ENCODE assay signal across 22 cellular contexts in the genomic region with DNA sequence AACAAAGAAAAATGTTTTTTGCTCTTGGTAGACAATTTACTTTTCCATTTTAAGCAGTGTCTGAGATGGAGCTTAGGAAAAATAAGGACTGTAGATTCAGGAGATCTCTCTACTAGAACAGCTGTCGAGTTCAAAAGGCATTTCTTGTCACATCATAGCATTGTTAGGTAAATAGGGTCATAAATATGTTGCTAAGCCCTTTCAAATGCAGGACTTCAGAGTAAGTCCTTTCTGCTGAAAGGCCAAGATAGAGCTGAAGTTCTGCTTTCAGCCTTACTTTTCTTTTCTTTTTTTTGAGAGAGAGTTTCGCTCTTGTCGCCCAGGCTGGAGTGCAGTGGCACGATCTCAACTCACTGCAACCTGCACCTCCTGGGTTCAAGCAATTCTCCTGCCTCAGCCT.
"Had no signal": no experiment of that assay in that cellular context is flagged by ENCODE, and none has a peak within 500 bp of the region (broad histone marks: within the 10 kb centered on the region; RNA-seq: fewer than 3 reads in every experiment).

No MANE protein-coding gene starts in this region.

- H3K9ac ChIP-seq: SK-N-SH had no signal

- H3K4me3 ChIP-seq: cardiac muscle cell, Peyer's patch, SJCRH30 had no signal

- H3K36me3 ChIP-seq: brain microvascular endothelial cell had no signal

- ATAC-seq: activated CD4-positive, CD25-positive, alpha-beta regulatory T cell treated with anti-CD3 and anti-CD28 coated beads, Interleukin-2, amount 50 U/mL, for 24 hours; activated CD8-positive, alpha-beta memory T cell treated with anti-CD3 and anti-CD28 coated beads, Interleukin-2, amount 10 ng/mL, durations not matched to agents 7 days and 5 days had no signal

- DNase-seq: activated CD4-positive, alpha-beta T cell treated with anti-CD3 and anti-CD28 coated beads for 4 hours; activated CD8-positive, alpha-beta memory T cell treated with anti-CD3 and anti-CD28 coated beads, Interleukin-2, amount 10 ng/mL, durations not matched to agents 7 days and 5 days; activated effector memory CD4-positive, alpha-beta T cell treated with anti-CD3 and anti-CD28 coated beads, Interleukin-2, amount 50 U/mL, for 16 hours; activated naive CD4-positive, alpha-beta T cell treated with Interleukin-2 at 50 U/mL for 16 hours; activated naive CD8-positive, alpha-beta T cell treated with anti-CD3 and anti-CD28 coated beads for 36 hours; activated T-cell treated with anti-CD3 and anti-CD28 coated beads, Interleukin-2, amount 50 U/mL, for 24 hours; brain microvascular endothelial cell; KG1; NCI-H1048; NCI-H146; NCI-H187 treated with DMSO at 0.1 percent for 48 hours; NCI-H2171; NCI-H226; NCI-H526; NCI-H774; Peyer's patch; Right ventricle myocardium superior; SJCRH30; SK-N-SH; T-helper 1 cell had no signal

- H3K4me1 ChIP-seq: SJCRH30 had no signal

- H3K9me3 ChIP-seq: Peyer's patch, SJCRH30, SK-N-SH had no signal

- H3K27me3 ChIP-seq: brain microvascular endothelial cell, cardiac muscle cell, Peyer's patch, SJCRH30 had no signal
